33 cellular contexts compared by ENCODE assay signal in the genomic region with DNA sequence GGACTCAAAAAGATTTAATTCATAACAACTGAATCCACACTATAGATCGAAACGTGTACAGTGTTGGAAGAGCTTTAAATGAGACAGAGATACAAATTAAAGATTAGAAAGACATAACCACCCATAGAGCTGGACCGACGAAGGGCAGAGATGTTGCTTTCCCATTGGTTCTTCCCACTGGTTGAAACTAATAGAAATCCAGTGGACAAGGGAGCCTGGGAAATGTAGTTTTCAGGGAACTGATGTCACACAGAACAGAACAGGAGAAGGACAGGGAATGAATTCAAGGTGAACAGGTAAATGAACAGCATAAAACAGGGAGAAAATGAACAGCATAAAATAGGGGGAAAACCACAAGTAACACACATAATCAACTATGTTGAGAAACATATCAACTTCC.
"Had no signal": no experiment of that assay in that cellular context is flagged by ENCODE, and none has a peak within 500 bp of the region (broad histone marks: within the 10 kb centered on the region; RNA-seq: fewer than 3 reads in every experiment).

No MANE protein-coding gene starts in this region.

- H3K36me3 ChIP-seq: neutrophil, ovary, spleen, suprapubic skin, tibial artery, transverse colon, upper lobe of right lung, uterus had no signal

- H3K9me3 Mint-ChIP-seq: naive thymus-derived CD8-positive, alpha-beta T cell; nephron progenitor cell; stimulated activated memory B cell treated with anti-CD40 and anti-IgM and Interleukin-4, amounts not matched to agents 10 μg/mL and 1 μg/mL and 100 μg/mL, for 72 hours; stimulated activated naive CD8-positive, alpha-beta T cell treated with anti-CD3 and anti-CD28 coated beads, Interleukin-15, amount 100 ng/mL, for 72 hours had no signal

- H3K9ac ChIP-seq: parathyroid adenoma had no signal

- H3K27ac Mint-ChIP-seq: naive thymus-derived CD8-positive, alpha-beta T cell; natural killer cell treated with Interleukin-12 subunit alpha and Interleukin-12 subunit beta and Interleukin-15 and Interleukin-18, amount 100 ng/mL, for 72 hours; nephron progenitor cell; progenitor cell of endocrine pancreas; stimulated activated memory B cell treated with anti-CD40 and anti-IgM and Interleukin-4, amounts not matched to agents 10 μg/mL and 1 μg/mL and 100 μg/mL, for 72 hours; type B pancreatic cell had no signal

- H3K4me2 ChIP-seq: smooth muscle cell had no signal

- H3K4me1 ChIP-seq: parathyroid adenoma, psoas muscle, suprapubic skin, testis, tibial artery, transverse colon, upper lobe of right lung, uterus had no signal

- H3K9me3 ChIP-seq: neutrophil, ovary, psoas muscle, spleen, suprapubic skin, testis, tibial artery, transverse colon, upper lobe of right lung, uterus had no signal

- H3K4me3 Mint-ChIP-seq: naive thymus-derived CD8-positive, alpha-beta T cell; natural killer cell treated with Interleukin-12 subunit alpha and Interleukin-12 subunit beta and Interleukin-15 and Interleukin-18, amount 100 ng/mL, for 72 hours; nephron progenitor cell; neural crest cell; stimulated activated memory B cell treated with anti-CD40 and anti-IgM and Interleukin-4, amounts not matched to agents 10 μg/mL and 1 μg/mL and 100 μg/mL, for 72 hours; stimulated activated naive CD8-positive, alpha-beta T cell treated with anti-CD3 and anti-CD28 coated beads, Interleukin-15, amount 100 ng/mL, for 72 hours; type B pancreatic cell had no signal

- H3K27ac ChIP-seq: neutrophil, ovary, parathyroid adenoma, psoas muscle, skin epidermis, spleen, suprapubic skin, testis, tibial artery, transverse colon, upper lobe of right lung, uterus had no signal

- H3K27me3 Mint-ChIP-seq: progenitor cell of endocrine pancreas; stimulated activated memory B cell treated with anti-CD40 and anti-IgM and Interleukin-4, amounts not matched to agents 10 μg/mL and 1 μg/mL and 100 μg/mL, for 72 hours; stimulated activated naive CD8-positive, alpha-beta T cell treated with anti-CD3 and anti-CD28 coated beads, Interleukin-15, amount 100 ng/mL, for 72 hours had no signal

- ATAC-seq: naive thymus-derived CD8-positive, alpha-beta T cell; natural killer cell treated with Interleukin-12 subunit alpha and Interleukin-12 subunit beta and Interleukin-15 and Interleukin-18, amount 100 ng/mL, for 72 hours; psoas muscle; right cardiac atrium; sciatic nerve; stimulated activated memory B cell treated with anti-CD40 and anti-IgM and Interleukin-4, amounts not matched to agents 10 μg/mL and 1 μg/mL and 100 μg/mL, for 72 hours; stimulated activated naive CD8-positive, alpha-beta T cell treated with anti-CD3 and anti-CD28 coated beads, Interleukin-15, amount 100 ng/mL, for 72 hours; stimulated activated naive CD8-positive, alpha-beta T cell treated with anti-CD3 and anti-CD28 coated beads, Interleukin-15, Interleukin-2, amounts not matched to agents 100 U/mL and 50 U/mL, for 24 hours; upper lobe of right lung had no signal

- H2AFZ ChIP-seq: parathyroid adenoma had no signal

- DNase-seq: naive thymus-derived CD8-positive, alpha-beta T cell; nephron progenitor cell; nucleus accumbens; ovary; posterior cingulate gyrus; psoas muscle; right cardiac atrium; spleen; stimulated activated CD4-positive, alpha-beta T cell treated with anti-CD3 and anti-CD28 coated beads, Interleukin-12 subunit alpha, Interleukin-12 subunit beta, amount 100 ng/mL, for 4 hours; stimulated activated CD4-positive, alpha-beta T cell treated with anti-CD3 and anti-CD28 coated beads, Interleukin-1b, Interleukin-23, amount 100 ng/mL, for 48 hours; stimulated activated CD4-positive, alpha-beta T cell treated with anti-CD3 and anti-CD28 coated beads, Interleukin-4, amount 100 ng/mL, for 1 hour; stimulated activated CD4-positive, alpha-beta T cell treated with anti-CD3 and anti-CD28 coated beads, Interleukin-4, amount 100 ng/mL, for 4 hours; stimulated activated CD8-positive, alpha-beta memory T cell treated with anti-CD3 and anti-CD28 coated beads, Interleukin-4, amount 100 ng/mL, for 48 hours; stimulated activated naive CD4-positive, alpha-beta T cell; stimulated activated naive CD8-positive, alpha-beta T cell treated with anti-CD3 and anti-CD28 coated beads, Interleukin-15, amount 100 ng/mL, for 72 hours; stimulated activated naive CD8-positive, alpha-beta T cell treated with anti-CD3 and anti-CD28 coated beads, Interleukin-15, Interleukin-2, amounts not matched to agents 100 U/mL and 50 U/mL, for 24 hours; substantia nigra; testis; tibial artery; transverse colon; upper lobe of right lung; uterus had no signal

- H3K27me3 ChIP-seq: neutrophil, ovary, spleen, suprapubic skin, testis, tibial artery, transverse colon, upper lobe of right lung, uterus had no signal

- H3K4me1 Mint-ChIP-seq: nephron progenitor cell; neural crest cell; stimulated activated memory B cell treated with anti-CD40 and anti-IgM and Interleukin-4, amounts not matched to agents 10 μg/mL and 1 μg/mL and 100 μg/mL, for 72 hours; stimulated activated naive CD8-positive, alpha-beta T cell treated with anti-CD3 and anti-CD28 coated beads, Interleukin-15, amount 100 ng/mL, for 72 hours had no signal

- H3K79me2 ChIP-seq: parathyroid adenoma had no signal

- H3K4me3 ChIP-seq: ovary, psoas muscle, skin epidermis, smooth muscle cell, spleen, suprapubic skin, testis, tibial artery, transverse colon, upper lobe of right lung, uterus had no signal

- H3K36me3 Mint-ChIP-seq: naive thymus-derived CD8-positive, alpha-beta T cell; natural killer cell treated with Interleukin-12 subunit alpha and Interleukin-12 subunit beta and Interleukin-15 and Interleukin-18, amount 100 ng/mL, for 72 hours; stimulated activated memory B cell treated with anti-CD40 and anti-IgM and Interleukin-4, amounts not matched to agents 10 μg/mL and 1 μg/mL and 100 μg/mL, for 72 hours; type B pancreatic cell had no signal
